9 cellular contexts compared by ENCODE assay signal in genomic region chr11:76512851-76513653, GRCh38.
A peak's percentile ranks its signal among the peaks of the same experiment; 100 is the strongest.
DNase-seq lines count a peak whose midpoint lies in the region; ATAC-seq, FAIRE-seq and TF ChIP-seq lines count a peak whose summit lies in the region.
"Had no signal": no experiment of that assay in that cellular context is flagged by ENCODE, and none has a peak within 500 bp of the region (broad histone marks: within the 10 kb centered on the region; RNA-seq: fewer than 3 reads in every experiment).

No MANE protein-coding gene starts in this region.

- WGBS in heart left ventricle, 4 donors: 69 to 86% (median 75%) methylated on average over 1 of the region's 1 CpG
- 48 to 52% methylated on average over 1 of the region's 1 CpG for WGBS in tibial nerve, 2 donors

- H3K36me3 Mint-ChIP-seq in activated naive CD4-positive, alpha-beta T cell treated with anti-CD3 and anti-CD28 coated beads, Interleukin-2, amount 10 ng/mL, durations not matched to agents 7 days and 5 days: peaks cover 9% of the 10 kb centered on the region

- H3K36me3 ChIP-seq in heart left ventricle (peaks cover 0 to 46% (median 30%) of the 10 kb centered on the region in 9 donors), tibial nerve (peaks cover 0 to 24% (median 0%) of the 10 kb centered on the region in 3 donors)
- H3K36me3 ChIP-seq: ovary had no signal

- intact Hi-C loops in heart left ventricle (cut with DNase I): loop anchor here in 7 of 10 donors (2.0 to 10.0 kb wide), 4 partner anchors 298 to 308 kb away; partner anchors contain the start of gene WNT11 (in 6 of the 7)
- intact Hi-C loops in Right ventricle myocardium superior (cut with DNase I): no loop called here

- FAIRE-seq in RCC 7860 (lab: Jason Lieb, UNC): peak; percentile 22

- H3K27me3 ChIP-seq in heart left ventricle: no peaks in the 10 kb centered on the region
- H3K27me3 ChIP-seq in tibial nerve: no peaks in the 10 kb centered on the region
- H3K27me3 ChIP-seq: ovary had no signal

- TF ChIP-seq EP300 in tibial nerve (IDR thresholded peaks at IDR 0.05): no peak

- H3K9me3 ChIP-seq in heart left ventricle (no peaks in the 10 kb centered on the region), tibial nerve (no peaks in the 10 kb centered on the region)
- H3K9me3 ChIP-seq: ovary had no signal

- no peaks in the 10 kb centered on the region for H3K4me1 Mint-ChIP-seq in activated naive CD4-positive, alpha-beta T cell treated with anti-CD3 and anti-CD28 coated beads, Interleukin-2, amount 10 ng/mL, durations not matched to agents 7 days and 5 days

- no peaks in the 10 kb centered on the region for H3K9me3 Mint-ChIP-seq in activated naive CD4-positive, alpha-beta T cell treated with anti-CD3 and anti-CD28 coated beads, Interleukin-2, amount 10 ng/mL, durations not matched to agents 7 days and 5 days

- H3K4me3 ChIP-seq in heart left ventricle (no peak overlapping the region), tibial nerve (no peak overlapping the region)
- H3K4me3 ChIP-seq: ovary had no signal

- no peak for ATAC-seq in heart left ventricle
- ATAC-seq in Right ventricle myocardium superior (ENCODE audit: poor library complexity): no peak

- H3K4me1 ChIP-seq in heart left ventricle (peaks cover 0 to 14% (median 1%) of the 10 kb centered on the region in 12 donors), tibial nerve (peaks cover 0 to 17% (median 0%) of the 10 kb centered on the region in 4 donors)

- no peaks in the 10 kb centered on the region for H3K27me3 Mint-ChIP-seq in activated naive CD4-positive, alpha-beta T cell treated with anti-CD3 and anti-CD28 coated beads, Interleukin-2, amount 10 ng/mL, durations not matched to agents 7 days and 5 days

- TF ChIP-seq CTCF in heart left ventricle (IDR thresholded peaks at IDR 0.05) (peak; percentile 17 to 66 (median 44)), tibial nerve (IDR thresholded peaks at IDR 0.05) (peak in 3 of 5 experiments; percentile 10 to 37 (median 15))

- DNase-seq in heart left ventricle: no peak
- no peak for DNase-seq in Right ventricle myocardium superior
- DNase-seq in RCC 7860 (ENCODE audit: low spot score): no peak
- DNase-seq in fibroblast of peridontal ligament (ENCODE audit: extremely low read depth): peak; percentile 78
- no peak for DNase-seq in tibial nerve (ENCODE audit: low spot score in 2 of 2)
- no peak for DNase-seq in activated naive CD4-positive, alpha-beta T cell treated with anti-CD3 and anti-CD28 coated beads, Interleukin-2, amount 10 ng/mL, durations not matched to agents 7 days and 5 days
- DNase-seq in NCI-H774 (lab: John Stamatoyannopoulos, UW): no peak
- DNase-seq in stimulated activated CD4-positive, alpha-beta T cell treated with anti-CD3 and anti-CD28 coated beads, Interleukin-4, amount 100 ng/mL, for 1 hour: no peak
- DNase-seq: ovary had no signal

- H3K27ac ChIP-seq in heart left ventricle (no peak overlapping the region), tibial nerve (no peak overlapping the region)
- H3K27ac ChIP-seq: ovary had no signal

- H3K4me3 Mint-ChIP-seq in activated naive CD4-positive, alpha-beta T cell treated with anti-CD3 and anti-CD28 coated beads, Interleukin-2, amount 10 ng/mL, durations not matched to agents 7 days and 5 days: no peak overlapping the region

- no peak overlapping the region for H3K27ac Mint-ChIP-seq in activated naive CD4-positive, alpha-beta T cell treated with anti-CD3 and anti-CD28 coated beads, Interleukin-2, amount 10 ng/mL, durations not matched to agents 7 days and 5 days

- TF ChIP-seq POLR2A in heart left ventricle (IDR thresholded peaks at IDR 0.05) (no peak), tibial nerve (IDR thresholded peaks at IDR 0.05) (no peak)

- CTCF ChIA-PET in activated naive CD4-positive, alpha-beta T cell treated with anti-CD3 and anti-CD28 coated beads, Interleukin-2, amount 10 ng/mL, durations not matched to agents 7 days and 5 days (lab: Charles Lee): interaction anchor here (0.5 to 3.5 kb wide), 3 partner anchors 108 to 632 kb away, joined by 3 to 15 read pairs (median 4); partner anchors contain the start of gene WNT11
